8 cellular contexts compared by ENCODE assay signal in genomic region chr14:89954045-89955021, GRCh38. TPM values are rescaled to one million over a fixed set of nuclear protein-coding genes. Genes with fewer than 3 reads are reported as not detected.
DNase-seq lines count a peak whose midpoint lies in the region; ATAC-seq and TF ChIP-seq lines count a peak whose summit lies in the region.

TSS of gene EFCAB11 (minus strand) at chr14:89954730. CDS start at chr14:89954660, 70 bp downstream.

- POLR2A ChIA-PET in AG04449 (lab: Yijun Ruan, JAX), result no interaction called here

- CTCF ChIA-PET in AG04449 (lab: Yijun Ruan, JAX), result interaction anchor here (1.0 to 14.1 kb wide), 8 partner anchors 9 to 929 kb away, joined by 3 to 164 read pairs (median 5); no protein-coding TSS in a partner anchor
- CTCF ChIA-PET in mammary epithelial cell (lab: Charles Lee; ENCODE audit: low non-redundant PET), result no interaction called here

- dilution Hi-C loops in mammary epithelial cell (cut with HindIII; ENCODE audit: low sequenced_read_pairs), result no loop called here

- H3K4me1 ChIP-seq in mammary epithelial cell (ENCODE audit: insufficient read depth, low read length), result peaks cover 25% of the 10 kb centered on the region
- H3K4me1 ChIP-seq in iPS-20b (ENCODE audit: insufficient read depth, low read length), result peaks cover 5% of the 10 kb centered on the region; the same call in 1 of the 2 replicates

- no peaks in the 10 kb centered on the region for H4K20me1 ChIP-seq in mammary epithelial cell (ENCODE audit: insufficient read depth, low read length)

- H3K4me2 ChIP-seq in mammary epithelial cell (ENCODE audit: insufficient read depth, low read depth, low read length), result peak within 1 kb of the TSS; percentile 91

- H3K27ac ChIP-seq in WERI-Rb-1, result peak within 1 kb of the TSS; percentile 87
- H3K27ac ChIP-seq in mammary epithelial cell (ENCODE audit: insufficient read depth, low read depth, low read length), result peak within 1 kb of the TSS; percentile 88
- peak within 1 kb of the TSS; percentile 42 for H3K27ac ChIP-seq in iPS-20b (ENCODE audit: low read length)
- peak within 1 kb of the TSS in 20 of 21 experiments; percentile 19 to 98 (median 93) for H3K27ac ChIP-seq in skin epidermis

- H3K27me3 ChIP-seq in WERI-Rb-1 (ENCODE audit: insufficient read depth, low read depth, severe bottlenecking), result no peaks in the 10 kb centered on the region
- H3K27me3 ChIP-seq in mammary epithelial cell (ENCODE audit: insufficient read depth, low read length), result no peaks in the 10 kb centered on the region
- no peaks in the 10 kb centered on the region for H3K27me3 ChIP-seq in iPS-20b (ENCODE audit: insufficient read depth, low read length)

- intact Hi-C loops in mammary epithelial cell (cut with micrococcal nuclease), result loop anchor here (1.0 to 10.0 kb wide), 3 partner anchors 281 to 1402 kb away; partner anchors contain the start of gene CALM1

- ATAC-seq in GM18870 (IDR thresholded peaks at IDR 0.05; ENCODE audit: unreplicated experiment), result peak; percentile 92
- ATAC-seq in HG03135 (IDR thresholded peaks at IDR 0.05; ENCODE audit: unreplicated experiment), result peak; percentile 79

- H3K9me3 ChIP-seq in WERI-Rb-1 (ENCODE audit: severe bottlenecking) (no peaks in the 10 kb centered on the region), mammary epithelial cell (replicated peaks; ENCODE audit: insufficient read depth, low read length) (no peaks in the 10 kb centered on the region), iPS-20b (ENCODE audit: insufficient read depth, low read depth, low read length) (no peaks in the 10 kb centered on the region)

- H3K4me3 ChIP-seq in AG04449 (ENCODE audit: low read depth, low read length) (peak within 1 kb of the TSS; percentile 85), WERI-Rb-1 (ENCODE audit: low read depth, low read length) (peak within 1 kb of the TSS; percentile 90), mammary epithelial cell (replicated peaks in 1 of 3; ENCODE audit: insufficient read depth in 1 of 3, low read depth in 2 of 3, low read length in 3 of 3) (peak within 1 kb of the TSS; percentile 46 to 92 (median 69)), iPS-20b (ENCODE audit: low read length) (peak within 1 kb of the TSS; percentile 86), skin epidermis (peak within 1 kb of the TSS; percentile 73 to 95 (median 88))

- H3K36me3 ChIP-seq in WERI-Rb-1 (peaks cover 14% of the 10 kb centered on the region), mammary epithelial cell (ENCODE audit: insufficient read depth, low read length) (no peaks in the 10 kb centered on the region), iPS-20b (ENCODE audit: insufficient read depth, low read depth, low read length) (peaks cover 20% of the 10 kb centered on the region)

- peak; percentile 80 for DNase-seq in AG04449 (ENCODE audit: low read depth, low spot score)
- peak; percentile 93 for DNase-seq in NCI-H2196 (lab: John Stamatoyannopoulos, UW; ENCODE audit: unreplicated experiment)
- DNase-seq in WERI-Rb-1, result peak; percentile 98
- peak; percentile 99 for DNase-seq in mammary epithelial cell

- 6% methylated on average over 21 of the region's 44 CpGs for WGBS in mammary epithelial cell (ENCODE audit: low coverage, missing lambda C conversion rate)

- in situ Hi-C loops in mammary epithelial cell (cut with MboI; ENCODE audit: low sequenced_read_pairs in 2 of 2), result no loop called here

- H3K79me2 ChIP-seq in mammary epithelial cell (ENCODE audit: insufficient read depth, low read length), result peaks cover 32% of the 10 kb centered on the region

- H3K9ac ChIP-seq in mammary epithelial cell (ENCODE audit: insufficient read depth, low read length) (peak within 1 kb of the TSS; percentile 91), iPS-20b (ENCODE audit: low read depth, low read length) (peak within 1 kb of the TSS; percentile 80)

- H2AFZ ChIP-seq in mammary epithelial cell (ENCODE audit: low read depth, low read length), result peak within 1 kb of the TSS; percentile 89

- no TSS peak for BruUV-seq in mammary epithelial cell (replicated peaks; lab: Mats Ljungman, UMichigan)

- TF ChIP-seq CTCF in AG04449 (IDR thresholded peaks at IDR 0.05; ENCODE audit: insufficient read depth, low read length, missing control alignments), result no peak
- no peak for TF ChIP-seq CTCF in WERI-Rb-1 (IDR thresholded peaks at IDR 0.05; ENCODE audit: low read depth, low read length)
- TF ChIP-seq CTCF in mammary epithelial cell (conservative IDR thresholded peaks at IDR 0.05 in 1 of 2, IDR thresholded peaks at IDR 0.05 in 1 of 2; ENCODE audit: extremely low read depth in 1 of 2, insufficient read depth in 1 of 2, low read depth in 1 of 2, low read length in 2 of 2), result peak; percentile 18 to 30

RNA-seq across cellular contexts. Expression of gene EFCAB11, which starts in this region (rescaled TPM):
- total RNA-seq in mammary epithelial cell, result 10 to 100 TPM in 1 of 2 donors, 1 to 10 TPM in 1; 4.0 to 13.8 TPM
- polyA plus RNA-seq in mammary epithelial cell, result 6.7 TPM
- not detected for polyA minus RNA-seq in mammary epithelial cell

Comparison
In these comparisons a context has a peak if more than half of its experiments do, and no peak if none do; other contexts are left out.
1. Peak in every context shown above with its lines: DNase-seq, ATAC-seq, H3K4me3 ChIP-seq and H3K27ac ChIP-seq.
2. CTCF ChIP-seq: peak in mammary epithelial cell (2 of 2); none in AG04449 (single experiment) and WERI-Rb-1 (single experiment).
3. H3K27ac ChIP-seq: peak in every context shown above with its lines; median percentile 93 in skin epidermis; 88 in mammary epithelial cell; 87 in WERI-Rb-1; 42 in iPS-20b.